In genomic region chr2:233033672-233034071, GRCh38 we compare ENCODE assay signal across 22 cellular contexts. TPM values are rescaled to one million over a fixed set of nuclear protein-coding genes. Genes with fewer than 3 reads are reported as not detected.
DNase-seq lines count a peak whose midpoint lies in the region; ATAC-seq, FAIRE-seq and TF ChIP-seq lines count a peak whose summit lies in the region.
"Had no signal": no experiment of that assay in that cellular context is flagged by ENCODE, and none has a peak within 500 bp of the region (broad histone marks: within the 10 kb centered on the region; RNA-seq: fewer than 3 reads in every experiment).

No MANE protein-coding gene starts in this region.

- H2BK12ac ChIP-seq in neuronal stem cell (ENCODE audit: low read length), result no peak overlapping the region

- intact Hi-C loops in activated CD4-positive, alpha-beta memory T cell treated with anti-CD3 and anti-CD28 coated beads for 36 hours (cut with micrococcal nuclease), result no loop called here

- no peak overlapping the region for H3K27ac Mint-ChIP-seq in activated CD4-positive, alpha-beta memory T cell treated with anti-CD3 and anti-CD28 coated beads for 36 hours
- H3K27ac Mint-ChIP-seq in activated CD4-positive, alpha-beta memory T cell treated with anti-CD3 and anti-CD28 coated beads, Interleukin-2, amount 10 ng/mL, durations not matched to agents 7 days and 5 days, result no peak overlapping the region
- H3K27ac Mint-ChIP-seq in astrocyte (ENCODE audit: unreplicated experiment), result no peak overlapping the region

- H2AK5ac ChIP-seq in neuronal stem cell (ENCODE audit: low read depth, low read length), result no peak overlapping the region

- H3K18ac ChIP-seq in neuronal stem cell (ENCODE audit: low read length), result peak overlapping the region; percentile 62

- no peak overlapping the region for H3K4me2 ChIP-seq in astrocyte (ENCODE audit: low read length)
- no peak overlapping the region for H3K4me2 ChIP-seq in neuronal stem cell (ENCODE audit: insufficient read depth, low read length, poor library complexity, severe bottlenecking)
- H3K4me2 ChIP-seq: A549 had no signal

- DNase-seq in activated CD4-positive, alpha-beta memory T cell treated with anti-CD3 and anti-CD28 coated beads for 36 hours, result peak; percentile 61
- no peak for DNase-seq in activated CD4-positive, alpha-beta memory T cell treated with anti-CD3 and anti-CD28 coated beads, Interleukin-2, amount 10 ng/mL, durations not matched to agents 7 days and 5 days
- DNase-seq in HT1080 (ENCODE audit: low read depth), result peak; percentile 98
- DNase-seq in astrocyte (ENCODE audit: low read depth), result peak; percentile 47
- no peak for DNase-seq in neuronal stem cell (ENCODE audit: low spot score)
- DNase-seq in SJCRH30, result no peak
- DNase-seq in NCI-H510A (lab: John Stamatoyannopoulos, UW), result no peak
- DNase-seq: activated CD8-positive, alpha-beta memory T cell treated with anti-CD3 and anti-CD28 coated beads for 24 hours; activated gamma-delta T cell; amygdala; GOT3; lower lobe of right lung; NCI-H1417; NCI-H2171; Peyer's patch; SW 1271 had no signal

- H3K23ac ChIP-seq in neuronal stem cell (ENCODE audit: low read depth, low read length, poor library complexity), result no peak overlapping the region

- H4K91ac ChIP-seq in neuronal stem cell (ENCODE audit: low read depth, low read length, poor library complexity), result no peak overlapping the region

- WGBS in neuronal stem cell (ENCODE audit: extremely low coverage in 2 of 2, insufficient read length in 2 of 2, insufficient replicate concordance in 1 of 2), 2 donors, result no CpG with 5 or more reads among the region's 9 CpGs

- no peaks in the 10 kb centered on the region for H3K79me2 ChIP-seq in astrocyte (ENCODE audit: insufficient read depth, low read length)
- H3K79me2 ChIP-seq: parathyroid adenoma had no signal

- H3K4me3 ChIP-seq in astrocyte (ENCODE audit: insufficient read depth, low read depth, low read length), result no peak overlapping the region
- no peak overlapping the region for H3K4me3 ChIP-seq in neuronal stem cell (ENCODE audit: low read length in 2 of 2)
- H3K4me3 ChIP-seq in SJCRH30, result no peak overlapping the region
- H3K4me3 ChIP-seq: A549, lower lobe of right lung, Peyer's patch had no signal

- H3K4me1 ChIP-seq in astrocyte (ENCODE audit: insufficient read depth, low read length), result peaks cover 9% of the 10 kb centered on the region
- H3K4me1 ChIP-seq in neuronal stem cell (ENCODE audit: control insufficient read depth in 2 of 2, insufficient read depth in 1 of 2, low read depth in 1 of 2, low read length in 2 of 2), result peaks cover 0 to 3% of the 10 kb centered on the region in 2 donors
- no peaks in the 10 kb centered on the region for H3K4me1 ChIP-seq in SJCRH30
- H3K4me1 ChIP-seq: lower lobe of right lung, parathyroid adenoma had no signal

- H2BK15ac ChIP-seq in neuronal stem cell (ENCODE audit: low read length), result peak overlapping the region; percentile 50

- H3K27ac ChIP-seq in astrocyte (ENCODE audit: low read depth, low read length), result no peak overlapping the region
- H3K27ac ChIP-seq in neuronal stem cell (replicated peaks; ENCODE audit: low read length), result no peak overlapping the region
- no peak overlapping the region for H3K27ac ChIP-seq in SJCRH30
- H3K27ac ChIP-seq: A549, lower lobe of right lung, parathyroid adenoma, Peyer's patch had no signal

- H3K4ac ChIP-seq in neuronal stem cell (ENCODE audit: low read length), result no peak overlapping the region

- H3K27me3 ChIP-seq in astrocyte (ENCODE audit: insufficient read depth, low read length) (no peaks in the 10 kb centered on the region), neuronal stem cell (ENCODE audit: control insufficient read depth in 3 of 3, insufficient read depth in 3 of 3, low read depth in 1 of 3, low read length in 3 of 3) (peaks cover 0 to 8% (median 0%) of the 10 kb centered on the region in 3 experiments), SJCRH30 (peaks cover 7% of the 10 kb centered on the region; the same call in 1 of the 2 replicates)
- H3K27me3 ChIP-seq: Peyer's patch had no signal

- no peak overlapping the region for H3K9ac ChIP-seq in astrocyte (ENCODE audit: low read length)
- H3K9ac ChIP-seq in neuronal stem cell (ENCODE audit: low read depth, low read length, poor library complexity), result no peak overlapping the region
- H3K9ac ChIP-seq: parathyroid adenoma had no signal

- H3K14ac ChIP-seq in neuronal stem cell (ENCODE audit: low read length), result no peak overlapping the region

- no peaks in the 10 kb centered on the region for H3K9me3 Mint-ChIP-seq in activated CD4-positive, alpha-beta memory T cell treated with anti-CD3 and anti-CD28 coated beads for 36 hours
- peaks cover 3% of the 10 kb centered on the region for H3K9me3 Mint-ChIP-seq in activated CD4-positive, alpha-beta memory T cell treated with anti-CD3 and anti-CD28 coated beads, Interleukin-2, amount 10 ng/mL, durations not matched to agents 7 days and 5 days
- H3K9me3 Mint-ChIP-seq in astrocyte (ENCODE audit: unreplicated experiment), result peaks cover 3% of the 10 kb centered on the region

- no peak for ATAC-seq in GM21390 (IDR thresholded peaks at IDR 0.05; ENCODE audit: unreplicated experiment)
- ATAC-seq: A549, lower lobe of right lung had no signal

- no peak overlapping the region for H2BK120ac ChIP-seq in neuronal stem cell (ENCODE audit: low read depth, low read length)

- no peak overlapping the region for H4K8ac ChIP-seq in neuronal stem cell (ENCODE audit: low read depth, low read length)

- H3K9me3 ChIP-seq in astrocyte (ENCODE audit: insufficient read depth, low read depth, low read length), result no peaks in the 10 kb centered on the region
- H3K9me3 ChIP-seq in neuronal stem cell (replicated peaks in 1 of 2; ENCODE audit: control insufficient read depth in 2 of 2, insufficient read depth in 1 of 2, low read depth in 1 of 2, low read length in 2 of 2), result peaks cover 0 to 8% of the 10 kb centered on the region in 2 donors
- no peaks in the 10 kb centered on the region for H3K9me3 ChIP-seq in SJCRH30 (replicated peaks)
- H3K9me3 ChIP-seq: lower lobe of right lung, Peyer's patch had no signal

- POLR2A ChIA-PET in activated CD4-positive, alpha-beta memory T cell treated with anti-CD3 and anti-CD28 coated beads for 36 hours (lab: Charles Lee), result interaction anchor here (0.6 to 1.4 kb wide), 3 partner anchors 27 to 217 kb away, joined by 3 to 4 read pairs (median 3); partner anchors contain the start of genes ATG16L1 and INPP5D
- POLR2A ChIA-PET in activated CD4-positive, alpha-beta memory T cell treated with anti-CD3 and anti-CD28 coated beads, Interleukin-2, amount 10 ng/mL, durations not matched to agents 7 days and 5 days (lab: Charles Lee), result no interaction called here

- H2BK5ac ChIP-seq in neuronal stem cell (ENCODE audit: low read length), result no peak overlapping the region

- H4K20me1 ChIP-seq in astrocyte (ENCODE audit: insufficient read depth, low read length), result no peaks in the 10 kb centered on the region

- H3K79me1 ChIP-seq in neuronal stem cell (ENCODE audit: low read depth, low read length), result peaks cover 3% of the 10 kb centered on the region

- FAIRE-seq in astrocyte (lab: Jason Lieb, UNC), result no peak
- FAIRE-seq: A549, endometrium had no signal

- no peaks in the 10 kb centered on the region for H3K27me3 Mint-ChIP-seq in activated CD4-positive, alpha-beta memory T cell treated with anti-CD3 and anti-CD28 coated beads for 36 hours
- no peaks in the 10 kb centered on the region for H3K27me3 Mint-ChIP-seq in activated CD4-positive, alpha-beta memory T cell treated with anti-CD3 and anti-CD28 coated beads, Interleukin-2, amount 10 ng/mL, durations not matched to agents 7 days and 5 days
- no peaks in the 10 kb centered on the region for H3K27me3 Mint-ChIP-seq in astrocyte (ENCODE audit: low read depth, unreplicated experiment)

- CTCF ChIA-PET in activated CD4-positive, alpha-beta memory T cell treated with anti-CD3 and anti-CD28 coated beads for 36 hours (lab: Charles Lee), result interaction anchor here (1.3 to 3.0 kb wide), 2 partner anchors 20 to 181 kb away, joined by 3 to 13 read pairs; no protein-coding TSS in a partner anchor
- CTCF ChIA-PET in activated CD4-positive, alpha-beta memory T cell treated with anti-CD3 and anti-CD28 coated beads, Interleukin-2, amount 10 ng/mL, durations not matched to agents 7 days and 5 days (lab: Charles Lee), result interaction anchor here (4.0 kb wide), 1 partner anchor 21 kb away, joined by 19 read pairs; no protein-coding TSS in a partner anchor

- no peaks in the 10 kb centered on the region for H3K36me3 ChIP-seq in astrocyte (ENCODE audit: insufficient read depth, low read length)
- no peaks in the 10 kb centered on the region for H3K36me3 ChIP-seq in neuronal stem cell (replicated peaks in 1 of 2; ENCODE audit: control insufficient read depth in 2 of 2, insufficient read depth in 2 of 2, low read length in 2 of 2)
- H3K36me3 ChIP-seq in SJCRH30, result no peaks in the 10 kb centered on the region; the same call in 1 of the 2 replicates
- H3K36me3 ChIP-seq: lower lobe of right lung, Peyer's patch had no signal

- no peak overlapping the region for H3K4me3 Mint-ChIP-seq in activated CD4-positive, alpha-beta memory T cell treated with anti-CD3 and anti-CD28 coated beads for 36 hours
- H3K4me3 Mint-ChIP-seq in activated CD4-positive, alpha-beta memory T cell treated with anti-CD3 and anti-CD28 coated beads, Interleukin-2, amount 10 ng/mL, durations not matched to agents 7 days and 5 days, result no peak overlapping the region
- no peak overlapping the region for H3K4me3 Mint-ChIP-seq in astrocyte (ENCODE audit: unreplicated experiment)

- H3K4me1 Mint-ChIP-seq in activated CD4-positive, alpha-beta memory T cell treated with anti-CD3 and anti-CD28 coated beads for 36 hours (ENCODE audit: low read depth), result peaks cover 11% of the 10 kb centered on the region
- H3K4me1 Mint-ChIP-seq in activated CD4-positive, alpha-beta memory T cell treated with anti-CD3 and anti-CD28 coated beads, Interleukin-2, amount 10 ng/mL, durations not matched to agents 7 days and 5 days, result no peaks in the 10 kb centered on the region
- peaks cover 7% of the 10 kb centered on the region for H3K4me1 Mint-ChIP-seq in astrocyte (ENCODE audit: low read depth, unreplicated experiment)

- no peak for TF ChIP-seq CTCF in astrocyte (IDR thresholded peaks at IDR 0.05; ENCODE audit: insufficient read depth, low read depth, low read length)

- no peaks in the 10 kb centered on the region for H3K36me3 Mint-ChIP-seq in activated CD4-positive, alpha-beta memory T cell treated with anti-CD3 and anti-CD28 coated beads for 36 hours
- H3K36me3 Mint-ChIP-seq in activated CD4-positive, alpha-beta memory T cell treated with anti-CD3 and anti-CD28 coated beads, Interleukin-2, amount 10 ng/mL, durations not matched to agents 7 days and 5 days (ENCODE audit: low read depth), result no peaks in the 10 kb centered on the region
- no peaks in the 10 kb centered on the region for H3K36me3 Mint-ChIP-seq in astrocyte (ENCODE audit: low read depth, unreplicated experiment)

- H2AFZ ChIP-seq in astrocyte (ENCODE audit: low read depth, low read length), result no peak overlapping the region
- H2AFZ ChIP-seq in neuronal stem cell (ENCODE audit: low read length), result no peak overlapping the region
- H2AFZ ChIP-seq: parathyroid adenoma had no signal

RNA-seq across cellular contexts. Expression of gene NEU2, which starts 1.2 kb away (rescaled TPM):
- not detected for total RNA-seq in activated CD4-positive, alpha-beta memory T cell treated with anti-CD3 and anti-CD28 coated beads for 36 hours
- not detected for total RNA-seq in activated CD4-positive, alpha-beta memory T cell treated with anti-CD3 and anti-CD28 coated beads, Interleukin-2, amount 10 ng/mL, durations not matched to agents 7 days and 5 days
- total RNA-seq in HT1080 (2014; rRNA removed; shearing (Covaris generic)), result 0.24 and 0.37 TPM in 2 replicates
- polyA plus RNA-seq in HT1080 (2015; cell fraction: cytosol; rRNA removed), result not detected in 2 replicates
- polyA plus RNA-seq in HT1080 (2015; cell fraction: nucleus; rRNA removed), result 0.27 and 0.43 TPM in 2 replicates
- not detected in 2 replicates for total RNA-seq in astrocyte
- not detected for polyA plus RNA-seq in neuronal stem cell (2013, experiment 1 of 2)
- polyA plus RNA-seq in neuronal stem cell (2013, experiment 2 of 2), result not detected
- not detected in 2 replicates for total RNA-seq in SJCRH30 (2014; rRNA removed; shearing (Covaris generic))
- total RNA-seq: chondrocyte, glomerular endothelial cell, lower lobe of right lung, Peyer's patch had no signal
- polyA plus RNA-seq: A549 had no signal

RNA-seq across cellular contexts. Expression of gene NGEF, which starts 20.6 kb away (rescaled TPM):
- 1 to 10 TPM; 4.2 to 5.4 TPM for total RNA-seq in activated CD4-positive, alpha-beta memory T cell treated with anti-CD3 and anti-CD28 coated beads for 36 hours
- total RNA-seq in activated CD4-positive, alpha-beta memory T cell treated with anti-CD3 and anti-CD28 coated beads, Interleukin-2, amount 10 ng/mL, durations not matched to agents 7 days and 5 days, result under 1 TPM; 0.48 to 0.58 TPM
- total RNA-seq in HT1080 (2014; rRNA removed; shearing (Covaris generic)), result 0.30 and 2.7 TPM in 2 replicates
- polyA plus RNA-seq in HT1080 (2015; cell fraction: cytosol; rRNA removed), result 0.84 and 1.4 TPM in 2 replicates
- polyA plus RNA-seq in HT1080 (2015; cell fraction: nucleus; rRNA removed), result 1.9 and 2.6 TPM in 2 replicates
- total RNA-seq in astrocyte, result 0.16 and 0.22 TPM in 2 replicates
- polyA plus RNA-seq in neuronal stem cell (2013, experiment 1 of 2), result 5.6 TPM
- 5.3 TPM for polyA plus RNA-seq in neuronal stem cell (2013, experiment 2 of 2)
- not detected in 2 replicates for total RNA-seq in SJCRH30 (2014; rRNA removed; shearing (Covaris generic))

RNA-seq across cellular contexts. Expression of gene INPP5D, which starts 26.5 kb away (rescaled TPM):
- total RNA-seq in activated CD4-positive, alpha-beta memory T cell treated with anti-CD3 and anti-CD28 coated beads for 36 hours, result 10 to 100 TPM; 52.4 to 54.9 TPM
- total RNA-seq in activated CD4-positive, alpha-beta memory T cell treated with anti-CD3 and anti-CD28 coated beads, Interleukin-2, amount 10 ng/mL, durations not matched to agents 7 days and 5 days, result 100 to 1,000 TPM; 157 to 163 TPM
- total RNA-seq in HT1080 (2014; rRNA removed; shearing (Covaris generic)), result 1.0 and 2.0 TPM in 2 replicates
- 5.9 and 6.7 TPM in 2 replicates for polyA plus RNA-seq in HT1080 (2015; cell fraction: cytosol; rRNA removed)
- 6.6 and 10.1 TPM in 2 replicates for polyA plus RNA-seq in HT1080 (2015; cell fraction: nucleus; rRNA removed)
- total RNA-seq in astrocyte, result 8.9 and 14.7 TPM in 2 replicates
- polyA plus RNA-seq in neuronal stem cell (2013, experiment 1 of 2), result 4.5 TPM
- polyA plus RNA-seq in neuronal stem cell (2013, experiment 2 of 2), result 4.4 TPM
- 0.47 and 0.68 TPM in 2 replicates for total RNA-seq in SJCRH30 (2014; rRNA removed; shearing (Covaris generic))

Comparison
In these comparisons a context has a peak if more than half of its experiments do, and no peak if none do; other contexts are left out.
1. DNase-seq: peak in activated CD4-positive, alpha-beta memory T cell treated with anti-CD3 and anti-CD28 coated beads for 36 hours (single experiment), HT1080 (single experiment) and astrocyte (single experiment); none in activated CD4-positive, alpha-beta memory T cell treated with anti-CD3 and anti-CD28 coated beads, Interleukin-2, amount 10 ng/mL, durations not matched to agents 7 days and 5 days (single experiment), neuronal stem cell (single experiment), SJCRH30 (0 of 2) and NCI-H510A (single experiment).